Comparison of ENCODE assay signal across 7 cellular contexts in the genomic region with DNA sequence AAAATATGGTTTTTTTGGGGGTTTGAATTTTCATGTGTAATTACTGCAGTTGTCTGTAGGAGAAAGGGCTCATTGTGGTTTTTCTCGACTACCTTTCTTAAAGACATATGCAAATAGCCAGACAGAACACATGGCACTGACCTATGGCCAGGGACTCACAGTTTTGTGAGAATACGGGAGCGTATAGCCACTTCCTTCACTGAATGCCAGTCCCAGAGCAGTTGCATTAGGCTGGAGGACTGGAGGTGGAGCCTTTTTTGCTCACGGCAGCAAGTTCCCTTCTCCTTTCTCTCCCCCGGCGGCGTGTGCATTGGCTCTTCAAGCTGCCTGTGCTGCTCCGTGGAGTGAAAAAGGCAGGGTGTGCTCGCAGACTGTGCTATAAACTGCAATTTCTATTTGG.
DNase-seq lines count a peak whose midpoint lies in the region; ATAC-seq lines count a peak whose summit lies in the region.

No MANE protein-coding gene starts in this region.

- H3K27me3 ChIP-seq in mesenchymal stem cell (ENCODE audit: control insufficient read depth in 1 of 2, insufficient read depth in 1 of 2, low read length in 2 of 2), result no peaks in the 10 kb centered on the region

- H3K9ac ChIP-seq in mesenchymal stem cell (ENCODE audit: low read length), result peak overlapping the region; percentile 80

- H2BK120ac ChIP-seq in mesenchymal stem cell (ENCODE audit: low read depth, low read length), result no peak overlapping the region

- H3K18ac ChIP-seq in mesenchymal stem cell (ENCODE audit: low read depth in 1 of 2, low read length in 2 of 2), result no peak overlapping the region

- no peaks in the 10 kb centered on the region for H3K4me1 ChIP-seq in mesenchymal stem cell (ENCODE audit: control insufficient read depth, insufficient read depth, low read depth, low read length)

- H3K9me3 ChIP-seq in mesenchymal stem cell (ENCODE audit: control insufficient read depth, low read length), result no peaks in the 10 kb centered on the region

- no peak overlapping the region for H3K14ac ChIP-seq in mesenchymal stem cell (ENCODE audit: low read length in 2 of 2)

- H2BK5ac ChIP-seq in mesenchymal stem cell (ENCODE audit: low read depth, low read length, poor library complexity, severe bottlenecking), result no peak overlapping the region

- no peak overlapping the region for H4K8ac ChIP-seq in mesenchymal stem cell (ENCODE audit: low read length)

- WGBS in mesenchymal stem cell, result 5% methylated on average over 8 of the region's 9 CpGs

- peak overlapping the region; percentile 43 to 78 for H3K4me3 ChIP-seq in mesenchymal stem cell (ENCODE audit: insufficient read depth in 1 of 2, low read depth in 1 of 2, low read length in 2 of 2)

- peak overlapping the region; percentile 57 for H2AFZ ChIP-seq in mesenchymal stem cell (ENCODE audit: low read depth, low read length)

- H3K4me2 ChIP-seq in mesenchymal stem cell (ENCODE audit: low read length, poor library complexity, severe bottlenecking), result peak overlapping the region; percentile 72

- H2BK12ac ChIP-seq in mesenchymal stem cell (ENCODE audit: low read length in 2 of 2), result no peak overlapping the region

- no peak overlapping the region for H3K4ac ChIP-seq in mesenchymal stem cell (ENCODE audit: low read depth in 1 of 2, low read length in 2 of 2)

- H4K91ac ChIP-seq in mesenchymal stem cell (ENCODE audit: low read length), result no peak overlapping the region

- H2AK5ac ChIP-seq in mesenchymal stem cell (ENCODE audit: low read length, severe bottlenecking), result no peak overlapping the region

- no peak overlapping the region for H2BK15ac ChIP-seq in mesenchymal stem cell (ENCODE audit: low read depth, poor library complexity, severe bottlenecking)

- H3K23ac ChIP-seq in mesenchymal stem cell (ENCODE audit: low read length in 2 of 2), result no peak overlapping the region

- H3K79me1 ChIP-seq in mesenchymal stem cell (replicated peaks; ENCODE audit: low read length, poor library complexity, severe bottlenecking), result no peaks in the 10 kb centered on the region

- H3K27ac ChIP-seq in mesenchymal stem cell (ENCODE audit: low read length, poor library complexity, severe bottlenecking), result peak overlapping the region; percentile 72

- H3K36me3 ChIP-seq in mesenchymal stem cell (ENCODE audit: control insufficient read depth in 1 of 2, insufficient read depth in 2 of 2, low read depth in 1 of 2, low read length in 2 of 2), result no peaks in the 10 kb centered on the region

- ATAC-seq in GM18519 (IDR thresholded peaks at IDR 0.05; ENCODE audit: low FRiP score, unreplicated experiment) (peak; percentile 62), HG02852 (IDR thresholded peaks at IDR 0.05; ENCODE audit: unreplicated experiment) (peak; percentile 69)

- peak; percentile 53 for DNase-seq in SIG-M5 (lab: John Stamatoyannopoulos, UW)
- DNase-seq in epidermal melanocyte (ENCODE audit: insufficient read length, low spot score), result peak; percentile 20
- peak; percentile 46 for DNase-seq in mesenchymal stem cell
- DNase-seq in superior temporal gyrus (ENCODE audit: extremely low spot score), result peak; percentile 79
- DNase-seq in NCI-H1048 (lab: John Stamatoyannopoulos, UW), result no peak
